ENCODE assay signal across 1 cellular context in genomic region chr20:33709905-33710541, GRCh38.
TF ChIP-seq lines count a peak whose summit lies in the region.

No MANE protein-coding gene starts in this region.

TF ChIP-seq in HCT116, 20 proteins besides CTCF, POLR2A, EP300 and RAD21 (continued from another document):
- no peak for TF ChIP-seq REST (IDR thresholded peaks at IDR 0.05; ENCODE audit: low read depth)
- no peak for TF ChIP-seq POLR2AphosphoS5 (IDR thresholded peaks at IDR 0.05; ENCODE audit: low read depth, low read length)
- no peak for TF ChIP-seq ZNF274 (IDR thresholded peaks at IDR 0.05; ENCODE audit: low read depth, low read length)
- no peak for TF ChIP-seq FOSL1 (IDR thresholded peaks at IDR 0.05; ENCODE audit: low read depth)
- TF ChIP-seq YY1 (IDR thresholded peaks at IDR 0.05; ENCODE audit: extremely low read depth, insufficient replicate concordance, low read depth, low read length) = no peak
